Comparison of ENCODE assay signal across 8 cellular contexts in the genomic region with DNA sequence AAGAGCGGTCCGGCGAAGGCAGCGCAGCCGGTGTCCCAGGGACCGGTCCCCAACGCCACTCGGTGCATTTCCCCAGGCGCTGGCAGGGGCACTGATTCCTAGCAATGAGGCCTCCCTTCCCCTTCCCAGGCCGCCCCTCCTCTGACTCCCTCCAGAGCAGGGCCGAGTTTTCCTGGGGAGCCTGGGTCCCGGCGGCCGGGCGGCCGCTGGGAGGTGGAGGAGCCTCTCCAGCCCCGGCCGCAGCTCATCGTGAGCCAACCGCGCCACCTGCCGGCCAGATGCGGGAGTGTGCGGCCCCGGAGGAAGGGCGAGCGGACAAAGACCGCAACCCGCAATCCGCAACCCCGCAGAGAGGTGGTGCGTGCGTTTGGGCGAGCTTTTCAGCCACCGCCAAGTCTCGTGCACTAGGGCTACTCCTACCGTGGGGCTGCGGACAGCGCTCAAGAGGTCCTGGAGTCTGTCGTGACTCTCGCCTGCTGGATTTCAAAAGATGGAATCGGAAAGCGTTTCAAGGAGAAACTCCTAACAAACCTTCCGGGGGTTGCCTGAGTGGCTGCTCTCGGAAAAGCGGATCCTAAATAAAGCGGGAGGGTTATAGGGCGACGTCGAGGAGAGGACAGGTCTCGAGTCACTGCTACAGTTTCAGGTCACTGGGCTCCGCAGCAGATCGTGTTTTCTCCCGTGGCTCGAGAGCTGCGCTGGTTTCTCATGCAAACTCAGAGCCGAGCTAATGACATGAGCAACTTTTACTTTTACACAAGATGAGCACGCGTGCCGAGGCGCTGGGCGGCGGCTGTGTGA. TPM values are rescaled to one million over a fixed set of nuclear protein-coding genes. Genes with fewer than 3 reads are reported as not detected.
DNase-seq lines count a peak whose midpoint lies in the region; ATAC-seq and TF ChIP-seq lines count a peak whose summit lies in the region.

No MANE protein-coding gene starts in this region.

- H3K4me3 Mint-ChIP-seq in stimulated activated naive CD8-positive, alpha-beta T cell treated with anti-CD3 and anti-CD28 coated beads, Interleukin-15, amount 100 ng/mL, for 72 hours: peak overlapping the region; percentile 44 to 96

- peak overlapping the region; percentile 75 for H3K9ac ChIP-seq in neural cell (ENCODE audit: low read length)

- H3K27me3 Mint-ChIP-seq in stimulated activated naive CD8-positive, alpha-beta T cell treated with anti-CD3 and anti-CD28 coated beads, Interleukin-15, amount 100 ng/mL, for 72 hours: peaks cover 85% of the 10 kb centered on the region

- no peaks in the 10 kb centered on the region for H3K27me3 ChIP-seq in neural cell (ENCODE audit: insufficient read depth, low read depth, low read length)

- peak; percentile 100 for TF ChIP-seq RAD21 in neural cell (conservative IDR thresholded peaks at IDR 0.05)

- H3K36me3 ChIP-seq in neural cell (ENCODE audit: insufficient read depth, low read length): no peaks in the 10 kb centered on the region

- ATAC-seq in GM21737 (IDR thresholded peaks at IDR 0.05; ENCODE audit: unreplicated experiment): peak; percentile 43
- peak; percentile 55 for ATAC-seq in stimulated activated naive CD8-positive, alpha-beta T cell treated with anti-CD3 and anti-CD28 coated beads, Interleukin-15, amount 100 ng/mL, for 72 hours

- H4K20me1 ChIP-seq in neural cell (ENCODE audit: insufficient read depth): no peaks in the 10 kb centered on the region

- peak; percentile 96 for TF ChIP-seq CTCF in fibroblast of villous mesenchyme (IDR thresholded peaks at IDR 0.05; ENCODE audit: insufficient read depth, low read depth, low read length)
- peak; percentile 99 for TF ChIP-seq CTCF in neural cell (IDR thresholded peaks at IDR 0.05; ENCODE audit: poor library complexity, severe bottlenecking)

- no peaks in the 10 kb centered on the region for H3F3A ChIP-seq in neural cell (ENCODE audit: insufficient read depth, low read length, poor library complexity, severe bottlenecking)

- no peaks in the 10 kb centered on the region for H3K9me3 ChIP-seq in neural cell (ENCODE audit: low read length)

- no peaks in the 10 kb centered on the region for H3K9me2 ChIP-seq in neural cell (ENCODE audit: insufficient read depth, low read length)

- H3K79me2 ChIP-seq in neural cell (replicated peaks; ENCODE audit: insufficient read depth, low read length): peaks cover 28% of the 10 kb centered on the region

- H3K4me1 Mint-ChIP-seq in stimulated activated naive CD8-positive, alpha-beta T cell treated with anti-CD3 and anti-CD28 coated beads, Interleukin-15, amount 100 ng/mL, for 72 hours: peaks cover 43% of the 10 kb centered on the region

- H3K27ac ChIP-seq in neural cell (ENCODE audit: low read length): peak overlapping the region; percentile 55

- H2AFZ ChIP-seq in neural cell (ENCODE audit: low read depth, low read length): no peak overlapping the region

- no peaks in the 10 kb centered on the region for H3K9me3 Mint-ChIP-seq in stimulated activated naive CD8-positive, alpha-beta T cell treated with anti-CD3 and anti-CD28 coated beads, Interleukin-15, amount 100 ng/mL, for 72 hours

- peak; percentile 52 for DNase-seq in DMS79 treated with DMSO at 0.1 percent for 48 hours (lab: John Stamatoyannopoulos, UW)
- DNase-seq in KBM-7: peak; percentile 79
- DNase-seq in RPMI7951 (ENCODE audit: low read depth): peak; percentile 74
- DNase-seq in activated effector memory CD4-positive, alpha-beta T cell treated with anti-CD3 and anti-CD28 coated beads, Interleukin-2, amount 50 U/mL, for 16 hours: peak; percentile 94
- peak; percentile 62 for DNase-seq in fibroblast of villous mesenchyme (ENCODE audit: low read depth)
- DNase-seq in stimulated activated naive CD8-positive, alpha-beta T cell treated with anti-CD3 and anti-CD28 coated beads, Interleukin-15, amount 100 ng/mL, for 72 hours: peak; percentile 74 to 79

- peak overlapping the region; percentile 64 for H3K4me3 ChIP-seq in fibroblast of villous mesenchyme (ENCODE audit: low read depth, low read length)
- H3K4me3 ChIP-seq in neural cell (ENCODE audit: low read length): peak overlapping the region; percentile 90

- in situ Hi-C loops in KBM-7 (cut with MboI; ENCODE audit: low pct_unique_long_range_greater_than_20kb, low sequenced_read_pairs): loop anchor here (25.0 kb wide), 1 partner anchor 886 kb away; no protein-coding TSS in a partner anchor

- TF ChIP-seq EP300 in neural cell (conservative IDR thresholded peaks at IDR 0.05; ENCODE audit: poor library complexity, severe bottlenecking): peak; percentile 45

- H3K4me2 ChIP-seq in neural cell (ENCODE audit: low read length): peak overlapping the region; percentile 80

- H3K27ac Mint-ChIP-seq in stimulated activated naive CD8-positive, alpha-beta T cell treated with anti-CD3 and anti-CD28 coated beads, Interleukin-15, amount 100 ng/mL, for 72 hours: peak overlapping the region in 1 of 2 donors; percentile 85

TF ChIP-seq in neural cell, 6 proteins besides CTCF, POLR2A, EP300 and RAD21:
- TF ChIP-seq SMC3 (conservative IDR thresholded peaks at IDR 0.05; ENCODE audit: poor library complexity) (peak; percentile 98), MXI1 (conservative IDR thresholded peaks at IDR 0.05; ENCODE audit: poor library complexity, severe bottlenecking) (peak; percentile 59), POLR2AphosphoS5 (IDR thresholded peaks at IDR 0.05) (no peak), REST (IDR thresholded peaks at IDR 0.05; ENCODE audit: borderline replicate concordance) (peak; percentile 46), EZH2 (IDR thresholded peaks at IDR 0.05; ENCODE audit: borderline replicate concordance, insufficient read depth, low read length, poor library complexity, severe bottlenecking) (no peak), TAF1 (IDR thresholded peaks at IDR 0.05; ENCODE audit: low read depth) (no peak)

RNA-seq across cellular contexts. Expression of gene EPHA4, which starts 1.5 kb away (rescaled TPM):
- 4.6 and 6.1 TPM in 2 replicates for total RNA-seq in RPMI7951 (2014; rRNA removed; shearing (Covaris generic))
- total RNA-seq in fibroblast of villous mesenchyme: 1.9 and 17.3 TPM in 2 replicates
- 71.1 and 99.5 TPM in 2 replicates for polyA plus RNA-seq in neural cell
- 129 and 157 TPM in 2 replicates for polyA minus RNA-seq in neural cell

Comparison
In these comparisons a context has a peak if more than half of its experiments do, and no peak if none do; other contexts are left out.
1. Peak in every context shown above with its lines: DNase-seq, ATAC-seq, H3K4me3 ChIP-seq and H3K27ac ChIP-seq.